16 cellular contexts compared by ENCODE assay signal in genomic region chr13:62294210-62294609, GRCh38.
"Had no signal": no experiment of that assay in that cellular context is flagged by ENCODE, and none has a peak within 500 bp of the region (broad histone marks: within the 10 kb centered on the region; RNA-seq: fewer than 3 reads in every experiment).

No MANE protein-coding gene starts in this region.

- H3K4me3 Mint-ChIP-seq: activated CD4-positive, alpha-beta memory T cell treated with anti-CD3 and anti-CD28 coated beads, Interleukin-2, amount 10 ng/mL, durations not matched to agents 7 days and 5 days; activated CD4-positive, alpha-beta T cell treated with anti-CD3 and anti-CD28 coated beads for 36 hours; natural killer cell; type B pancreatic cell had no signal

- H3K4me3 ChIP-seq: ascending aorta, prostate gland had no signal

- H3K9me3 ChIP-seq: ascending aorta, prostate gland had no signal

- H3K36me3 Mint-ChIP-seq: natural killer cell, type B pancreatic cell had no signal

- ATAC-seq: activated CD4-positive, alpha-beta T cell treated with anti-CD3 and anti-CD28 coated beads for 36 hours; left lobe of liver; natural killer cell; sciatic nerve had no signal

- DNase-seq: activated CD4-positive, alpha-beta memory T cell treated with anti-CD3 and anti-CD28 coated beads, Interleukin-2, amount 10 ng/mL, durations not matched to agents 7 days and 5 days; activated CD4-positive, alpha-beta T cell treated with anti-CD3 and anti-CD28 coated beads for 36 hours; caudate nucleus; cortex of kidney; effector memory CD4-positive, alpha-beta T cell; natural killer cell; occipital lobe; stimulated activated CD4-positive, alpha-beta T cell treated with anti-CD3 and anti-CD28 coated beads, Interleukin-12 subunit alpha, Interleukin-12 subunit beta, amount 100 ng/mL, for 4 hours; stimulated activated naive CD4-positive, alpha-beta T cell treated with Interleukin-2 at 50 U/mL for 16 hours; T-helper 9 cell had no signal

- H3K27me3 Mint-ChIP-seq: activated CD4-positive, alpha-beta memory T cell treated with anti-CD3 and anti-CD28 coated beads, Interleukin-2, amount 10 ng/mL, durations not matched to agents 7 days and 5 days; activated CD4-positive, alpha-beta T cell treated with anti-CD3 and anti-CD28 coated beads for 36 hours; type B pancreatic cell had no signal

- H3K27ac Mint-ChIP-seq: activated CD4-positive, alpha-beta memory T cell treated with anti-CD3 and anti-CD28 coated beads, Interleukin-2, amount 10 ng/mL, durations not matched to agents 7 days and 5 days; activated CD4-positive, alpha-beta T cell treated with anti-CD3 and anti-CD28 coated beads for 36 hours; natural killer cell; type B pancreatic cell had no signal

- H3K4me1 Mint-ChIP-seq: activated CD4-positive, alpha-beta memory T cell treated with anti-CD3 and anti-CD28 coated beads, Interleukin-2, amount 10 ng/mL, durations not matched to agents 7 days and 5 days; activated CD4-positive, alpha-beta T cell treated with anti-CD3 and anti-CD28 coated beads for 36 hours; natural killer cell had no signal

- H3K27me3 ChIP-seq: ascending aorta had no signal

- H3K27ac ChIP-seq: ascending aorta, prostate gland, VCaP had no signal

- H3K36me3 ChIP-seq: ascending aorta, prostate gland had no signal

- H3K4me1 ChIP-seq: ascending aorta, prostate gland had no signal
